ENCODE assay signal across 16 cellular contexts in genomic region chr3:148588291-148588690, GRCh38.
A peak's percentile ranks its signal among the peaks of the same experiment; 100 is the strongest.
DNase-seq lines count a peak whose midpoint lies in the region; ATAC-seq and TF ChIP-seq lines count a peak whose summit lies in the region.
"Had no signal": no experiment of that assay in that cellular context is flagged by ENCODE, and none has a peak within 500 bp of the region (broad histone marks: within the 10 kb centered on the region; RNA-seq: fewer than 3 reads in every experiment).

No MANE protein-coding gene starts in this region.

- H3K56ac ChIP-seq in mesendoderm (ENCODE audit: low read length): no peak overlapping the region

- TF ChIP-seq POLR2A in ovary (IDR thresholded peaks at IDR 0.05) (no peak), GM18505 (IDR thresholded peaks at IDR 0.05; ENCODE audit: borderline replicate concordance, extremely low read depth, insufficient read depth, insufficient read length) (no peak)

- peak; percentile 2 for DNase-seq in glomerular visceral epithelial cell (ENCODE audit: extremely low spot score)
- no peak for DNase-seq in mesendoderm
- peak; percentile 19 for DNase-seq in renal cortical epithelial cell (ENCODE audit: low read depth)
- no peak for DNase-seq in ovary
- DNase-seq: Caco-2; CD4-positive, CD25-positive, alpha-beta regulatory T cell; CD8-positive, alpha-beta T cell; DMS153; DND-41; GOT3; HFFc6 had no signal

- no peak overlapping the region for H4K8ac ChIP-seq in mesendoderm (ENCODE audit: low read depth, low read length)

- no peak overlapping the region for H3K27ac ChIP-seq in mesendoderm (ENCODE audit: low read depth, low read length)
- H3K27ac ChIP-seq in ovary: no peak overlapping the region
- H3K27ac ChIP-seq: BLaER1, C4-2B had no signal

- H2BK15ac ChIP-seq in mesendoderm (replicated peaks; ENCODE audit: low read depth): no peak overlapping the region

- H3K79me1 ChIP-seq in mesendoderm (ENCODE audit: low read length): no peaks in the 10 kb centered on the region

- no peak for TF ChIP-seq EP300 in ovary (IDR thresholded peaks at IDR 0.05)

- H2BK120ac ChIP-seq in mesendoderm (ENCODE audit: low read depth, low read length): peak overlapping the region; percentile 6

- no peak for TF ChIP-seq CTCF in ovary (IDR thresholded peaks at IDR 0.05)

- H3K79me2 ChIP-seq in mesendoderm (ENCODE audit: control insufficient read depth, insufficient read depth, low read length): no peaks in the 10 kb centered on the region

- H3K4me1 ChIP-seq in mesendoderm (ENCODE audit: control insufficient read depth, low read depth, low read length) (no peaks in the 10 kb centered on the region), ovary (ENCODE audit: insufficient read depth) (no peaks in the 10 kb centered on the region)
- H3K4me1 ChIP-seq: BLaER1, Caco-2, HAP-1 had no signal

- no CpG with 5 or more reads among the region's 2 CpGs for WGBS in mesendoderm (ENCODE audit: extremely low coverage, insufficient coverage, low lambda C conversion rate)
- 83 to 93% (median 90%) methylated on average over 2 of the region's 2 CpGs for WGBS in ovary, 3 donors

- H3K27me3 ChIP-seq in mesendoderm (ENCODE audit: insufficient read depth, low read length, poor library complexity) (no peaks in the 10 kb centered on the region), ovary (no peaks in the 10 kb centered on the region)
- H3K27me3 ChIP-seq: BLaER1 had no signal

- H3K18ac ChIP-seq in mesendoderm (ENCODE audit: low read length): no peak overlapping the region

- no peak overlapping the region for H3K23ac ChIP-seq in mesendoderm (ENCODE audit: low read length)

- H4K5ac ChIP-seq in mesendoderm (ENCODE audit: low read length): no peak overlapping the region

- ATAC-seq in GM18505 (IDR thresholded peaks at IDR 0.05; ENCODE audit: unreplicated experiment) (no peak), GM21526 (IDR thresholded peaks at IDR 0.05; ENCODE audit: low FRiP score, unreplicated experiment) (no peak)
- ATAC-seq: CD8-positive, alpha-beta T cell had no signal

- H2AK5ac ChIP-seq in mesendoderm (ENCODE audit: low read length): no peak overlapping the region

- no peak overlapping the region for H3K4me2 ChIP-seq in mesendoderm (ENCODE audit: low read length)
- H3K4me2 ChIP-seq: BLaER1 had no signal

- no peak overlapping the region for H3K4ac ChIP-seq in mesendoderm (ENCODE audit: low read depth, low read length)

- no peaks in the 10 kb centered on the region for H3K9me3 ChIP-seq in ovary
- H3K9me3 ChIP-seq: BLaER1, Caco-2, HAP-1 had no signal

- H3K9ac ChIP-seq in mesendoderm (ENCODE audit: low read length): no peak overlapping the region
- H3K9ac ChIP-seq: BLaER1 had no signal

- no peaks in the 10 kb centered on the region for H3K36me3 ChIP-seq in mesendoderm (ENCODE audit: control insufficient read depth, insufficient read depth, low read length)
- no peaks in the 10 kb centered on the region for H3K36me3 ChIP-seq in ovary
- H3K36me3 ChIP-seq: BLaER1, HAP-1 had no signal

- H3K4me3 ChIP-seq in mesendoderm (ENCODE audit: low read length): no peak overlapping the region
- no peak overlapping the region for H3K4me3 ChIP-seq in ovary
- H3K4me3 ChIP-seq: BLaER1, HAP-1 had no signal

- intact Hi-C loops in ovary (cut with DNase I): no loop called here

- no peak overlapping the region for H2BK5ac ChIP-seq in mesendoderm (ENCODE audit: low read length)

Comparison
In these comparisons a context has a peak if more than half of its experiments do, and no peak if none do; other contexts are left out.
1. DNase-seq: peak in glomerular visceral epithelial cell (single experiment) and renal cortical epithelial cell (single experiment); none in mesendoderm (single experiment) and ovary (0 of 5).